Comparison of ENCODE assay signal across 8 cellular contexts in genomic region chrX:12970691-12971202, GRCh38. TPM values are rescaled to one million over a fixed set of nuclear protein-coding genes. Genes with fewer than 3 reads are reported as not detected.
DNase-seq lines count a peak whose midpoint lies in the region; ATAC-seq, FAIRE-seq and TF ChIP-seq lines count a peak whose summit lies in the region.

No MANE protein-coding gene starts in this region.

- no peak for FAIRE-seq in kidney (lab: Jason Lieb, UNC)

- in situ Hi-C loops in brain microvascular endothelial cell (cut with HindIII; ENCODE audit: low pct_ligation_motif_present, low sequenced_read_pairs): no loop called here

- peak; percentile 64 for TF ChIP-seq CTCF in brain microvascular endothelial cell (IDR thresholded peaks at IDR 0.05; ENCODE audit: low read depth, low read length, missing control alignments)
- TF ChIP-seq CTCF in kidney (IDR thresholded peaks at IDR 0.05; ENCODE audit: borderline replicate concordance, extremely low read depth, insufficient read depth): peak; percentile 55
- TF ChIP-seq CTCF in GM10266 (IDR thresholded peaks at IDR 0.05; ENCODE audit: control insufficient read depth, insufficient read depth, low read depth, missing control alignments): no peak

- H3K36me3 ChIP-seq in brain microvascular endothelial cell (replicated peaks) (peaks cover 8% of the 10 kb centered on the region), kidney (ENCODE audit: control insufficient read depth in 1 of 2, insufficient read depth in 2 of 2, low read length in 2 of 2) (no peaks in the 10 kb centered on the region)

- peak overlapping the region; percentile 32 for H3K27ac ChIP-seq in brain microvascular endothelial cell
- H3K27ac ChIP-seq in kidney (ENCODE audit: low read depth in 2 of 2, low read length in 2 of 2): peak overlapping the region; percentile 51 to 79

- no peaks in the 10 kb centered on the region for H3K9me3 ChIP-seq in kidney (ENCODE audit: control insufficient read depth in 1 of 2, low read length in 2 of 2)

- no peaks in the 10 kb centered on the region for H3K4me1 ChIP-seq in kidney (ENCODE audit: control insufficient read depth in 1 of 2, insufficient read depth in 1 of 2, low read depth in 1 of 2, low read length in 2 of 2)

- intact Hi-C loops in kidney (cut with DNase I): no loop called here

- H3K4me3 ChIP-seq in brain microvascular endothelial cell (ENCODE audit: low read depth, low read length) (no peak overlapping the region), kidney (ENCODE audit: low read length in 2 of 2) (no peak overlapping the region)

- peak overlapping the region in 1 of 2 donors; percentile 61 for H3K9ac ChIP-seq in kidney (ENCODE audit: low read length in 2 of 2)

- peak; percentile 48 for DNase-seq in stimulated activated CD4-positive, alpha-beta T cell treated with anti-CD3 and anti-CD28 coated beads, Interleukin-15, amount 100 ng/mL, for 24 hours
- DNase-seq in stimulated activated CD4-positive, alpha-beta T cell treated with anti-CD3 and anti-CD28 coated beads, Interleukin-2, amount 100 ng/mL, for 24 hours: no peak
- peak; percentile 60 for DNase-seq in RPMI7951 (ENCODE audit: low read depth)
- no peak for DNase-seq in brain microvascular endothelial cell
- DNase-seq in kidney: no peak
- DNase-seq in stimulated activated naive CD8-positive, alpha-beta T cell treated with anti-CD3 and anti-CD28 coated beads, Interleukin-15, Interleukin-2, amounts not matched to agents 100 U/mL and 50 U/mL, for 24 hours: peak; percentile 44
- no peak for DNase-seq in cortex of kidney (lab: John Stamatoyannopoulos, UW)
- no peak for DNase-seq in GM10266 (ENCODE audit: extremely low spot score)

- ATAC-seq in stimulated activated naive CD8-positive, alpha-beta T cell treated with anti-CD3 and anti-CD28 coated beads, Interleukin-15, Interleukin-2, amounts not matched to agents 100 U/mL and 50 U/mL, for 24 hours: peak; percentile 38

- H3K27me3 ChIP-seq in brain microvascular endothelial cell (replicated peaks): no peaks in the 10 kb centered on the region

RNA-seq across cellular contexts. Expression of gene TMSB4X, which starts 4.2 kb away (rescaled TPM):
- 3,554 and 3,782 TPM in 2 replicates for total RNA-seq in RPMI7951 (2014; rRNA removed; shearing (Covaris generic))
- 2,421 TPM for total RNA-seq in kidney
- polyA plus RNA-seq in kidney (ENCODE audit: insufficient read depth, low read depth, low replicate concordance): 3,432 TPM

Comparison
In these comparisons a context has a peak if more than half of its experiments do, and no peak if none do; other contexts are left out.
1. DNase-seq: peak in stimulated activated CD4-positive, alpha-beta T cell treated with anti-CD3 and anti-CD28 coated beads, Interleukin-15, amount 100 ng/mL, for 24 hours (single experiment), RPMI7951 (single experiment) and stimulated activated naive CD8-positive, alpha-beta T cell treated with anti-CD3 and anti-CD28 coated beads, Interleukin-15, Interleukin-2, amounts not matched to agents 100 U/mL and 50 U/mL, for 24 hours (single experiment); none in stimulated activated CD4-positive, alpha-beta T cell treated with anti-CD3 and anti-CD28 coated beads, Interleukin-2, amount 100 ng/mL, for 24 hours (0 of 2), brain microvascular endothelial cell (single experiment), kidney (single experiment), cortex of kidney (single experiment) and GM10266 (single experiment).